ENCODE assay signal across 8 cellular contexts in genomic region chr16:53131363-53132071, GRCh38.
A peak's percentile ranks its signal among the peaks of the same experiment; 100 is the strongest.
DNase-seq lines count a peak whose midpoint lies in the region; ATAC-seq and TF ChIP-seq lines count a peak whose summit lies in the region.

No MANE protein-coding gene starts in this region.

- peaks cover 9% of the 10 kb centered on the region for H3F3A ChIP-seq in DOHH2 (ENCODE audit: control insufficient read depth, insufficient read depth)

- H3K36me3 ChIP-seq in DOHH2 (ENCODE audit: control insufficient read depth, low read length) (0 out of 2 replicates have a peak, but pooled peaks cover 8% of the 10 kb centered on the region), H7 (replicated peaks; ENCODE audit: control insufficient read depth, insufficient read depth, low read length) (no peaks in the 10 kb centered on the region)

- H3K4me3 Mint-ChIP-seq in activated T-helper 17 cell treated with anti-CD3 and anti-CD28 coated beads, Interleukin-2, amount 50 U/mL, for 72 hours = peak overlapping the region; percentile 79
- H3K4me3 Mint-ChIP-seq in natural killer cell = peak overlapping the region; percentile 94
- H3K4me3 Mint-ChIP-seq in stimulated activated naive B cell treated with anti-CD40 and anti-IgM and Interleukin-4, amounts not matched to agents 10 μg/mL and 1 μg/mL and 100 μg/mL, for 72 hours = peak overlapping the region; percentile 94 to 99

- H3K36me3 Mint-ChIP-seq in activated T-helper 17 cell treated with anti-CD3 and anti-CD28 coated beads, Interleukin-2, amount 50 U/mL, for 72 hours (ENCODE audit: low read depth) = no peaks in the 10 kb centered on the region
- H3K36me3 Mint-ChIP-seq in natural killer cell = no peaks in the 10 kb centered on the region
- peaks cover 3% of the 10 kb centered on the region in 2 donors for H3K36me3 Mint-ChIP-seq in stimulated activated naive B cell treated with anti-CD40 and anti-IgM and Interleukin-4, amounts not matched to agents 10 μg/mL and 1 μg/mL and 100 μg/mL, for 72 hours

- DNase-seq in H7 (peak; percentile 90), OCI-M1 (lab: John Stamatoyannopoulos, UW) (peak; percentile 32), fibroblast of mammary gland (ENCODE audit: low read depth) (peak; percentile 55), natural killer cell (peak; percentile 52), NCI-H1105 treated with DMSO at 0.1 percent for 48 hours (lab: John Stamatoyannopoulos, UW) (no peak)
- peak; percentile 44 for DNase-seq in stimulated activated naive B cell treated with anti-CD40 and anti-IgM and Interleukin-4, amounts not matched to agents 10 μg/mL and 1 μg/mL and 100 μg/mL, for 72 hours

- H3K4me2 ChIP-seq in DOHH2 (ENCODE audit: low read length) = peak overlapping the region; percentile 62

- peak; percentile 62 for ATAC-seq in activated T-helper 17 cell treated with anti-CD3 and anti-CD28 coated beads, Interleukin-2, amount 50 U/mL, for 72 hours (replicated peaks)
- peak in 2 of 3 donors; percentile 9 to 12 for ATAC-seq in natural killer cell
- peak; percentile 21 to 37 for ATAC-seq in stimulated activated naive B cell treated with anti-CD40 and anti-IgM and Interleukin-4, amounts not matched to agents 10 μg/mL and 1 μg/mL and 100 μg/mL, for 72 hours (replicated peaks)

- H3K4me3 ChIP-seq in DOHH2 (ENCODE audit: low read length) (peak overlapping the region; percentile 81), H7 (ENCODE audit: insufficient read depth, low read depth, low read length) (peak overlapping the region; percentile 73), fibroblast of mammary gland (ENCODE audit: control insufficient read depth, low read depth, low read length) (peak overlapping the region; percentile 82)

- H3K4me1 Mint-ChIP-seq in activated T-helper 17 cell treated with anti-CD3 and anti-CD28 coated beads, Interleukin-2, amount 50 U/mL, for 72 hours = no peaks in the 10 kb centered on the region
- H3K4me1 Mint-ChIP-seq in natural killer cell = peaks cover 9 to 20% of the 10 kb centered on the region in 2 donors
- H3K4me1 Mint-ChIP-seq in stimulated activated naive B cell treated with anti-CD40 and anti-IgM and Interleukin-4, amounts not matched to agents 10 μg/mL and 1 μg/mL and 100 μg/mL, for 72 hours = peaks cover 21 to 54% of the 10 kb centered on the region in 2 donors

- peaks cover 5% of the 10 kb centered on the region; the same call in 1 of the 2 replicates for H4K20me1 ChIP-seq in DOHH2 (ENCODE audit: control insufficient read depth, insufficient read depth, low read depth, low read length)

- intact Hi-C loops in natural killer cell (cut with micrococcal nuclease) = loop anchor here (2.0 to 10.0 kb wide), 5 partner anchors 29 to 373 kb away; partner anchors contain the start of genes AKTIP and CHD9

- peaks cover 47% of the 10 kb centered on the region for H3K79me2 ChIP-seq in DOHH2 (ENCODE audit: control insufficient read depth, low read length)

- no peaks in the 10 kb centered on the region for H3K9me3 Mint-ChIP-seq in activated T-helper 17 cell treated with anti-CD3 and anti-CD28 coated beads, Interleukin-2, amount 50 U/mL, for 72 hours
- H3K9me3 Mint-ChIP-seq in natural killer cell = no peaks in the 10 kb centered on the region
- no peaks in the 10 kb centered on the region for H3K9me3 Mint-ChIP-seq in stimulated activated naive B cell treated with anti-CD40 and anti-IgM and Interleukin-4, amounts not matched to agents 10 μg/mL and 1 μg/mL and 100 μg/mL, for 72 hours

- peaks cover 24% of the 10 kb centered on the region for H3K4me1 ChIP-seq in DOHH2 (ENCODE audit: control insufficient read depth, low read length)

- H3K27me3 ChIP-seq in DOHH2 (ENCODE audit: control insufficient read depth, low read length) (no peaks in the 10 kb centered on the region), H7 (ENCODE audit: control insufficient read depth, insufficient read depth, low read length) (no peaks in the 10 kb centered on the region)

- no peak overlapping the region for H3K27ac ChIP-seq in DOHH2 (ENCODE audit: low read depth, low read length)

- TF ChIP-seq CTCF in DOHH2 (IDR thresholded peaks at IDR 0.05; ENCODE audit: low read depth, low read length, poor library complexity, severe bottlenecking) (no peak), fibroblast of mammary gland (conservative IDR thresholded peaks at IDR 0.05; ENCODE audit: control insufficient read depth, insufficient read depth, low read depth, low read length) (no peak), natural killer cell (IDR thresholded peaks at IDR 0.05) (no peak)

- H3K27ac Mint-ChIP-seq in activated T-helper 17 cell treated with anti-CD3 and anti-CD28 coated beads, Interleukin-2, amount 50 U/mL, for 72 hours = peak overlapping the region; percentile 76
- H3K27ac Mint-ChIP-seq in natural killer cell = peak overlapping the region; percentile 80 to 94
- peak overlapping the region; percentile 97 for H3K27ac Mint-ChIP-seq in stimulated activated naive B cell treated with anti-CD40 and anti-IgM and Interleukin-4, amounts not matched to agents 10 μg/mL and 1 μg/mL and 100 μg/mL, for 72 hours

- H3K9me2 ChIP-seq in DOHH2 (replicated peaks; ENCODE audit: control insufficient read depth, low read length) = no peaks in the 10 kb centered on the region

- H3K27me3 Mint-ChIP-seq in activated T-helper 17 cell treated with anti-CD3 and anti-CD28 coated beads, Interleukin-2, amount 50 U/mL, for 72 hours = no peaks in the 10 kb centered on the region
- no peaks in the 10 kb centered on the region for H3K27me3 Mint-ChIP-seq in natural killer cell (ENCODE audit: low read depth in 2 of 2)
- H3K27me3 Mint-ChIP-seq in stimulated activated naive B cell treated with anti-CD40 and anti-IgM and Interleukin-4, amounts not matched to agents 10 μg/mL and 1 μg/mL and 100 μg/mL, for 72 hours = no peaks in the 10 kb centered on the region

- no peaks in the 10 kb centered on the region for H3K9me3 ChIP-seq in DOHH2 (ENCODE audit: control insufficient read depth, insufficient read depth, low read length)

Comparison
In these comparisons a context has a peak if more than half of its experiments do, and no peak if none do; other contexts are left out.
1. ATAC-seq: peak in every context shown above with its lines; median percentile 62 in activated T-helper 17 cell treated with anti-CD3 and anti-CD28 coated beads, Interleukin-2, amount 50 U/mL, for 72 hours; 29 in stimulated activated naive B cell treated with anti-CD40 and anti-IgM and Interleukin-4, amounts not matched to agents 10 μg/mL and 1 μg/mL and 100 μg/mL, for 72 hours; 10 in natural killer cell.